In genomic region chr17:37488009-37488604, GRCh38 we compare ENCODE assay signal across 8 cellular contexts. TPM values are rescaled to one million over a fixed set of nuclear protein-coding genes. Genes with fewer than 3 reads are reported as not detected.
A peak's percentile ranks its signal among the peaks of the same experiment; 100 is the strongest.
DNase-seq lines count a peak whose midpoint lies in the region; ATAC-seq and TF ChIP-seq lines count a peak whose summit lies in the region.

No MANE protein-coding gene starts in this region.

- TF ChIP-seq CTCF in Calu3 (IDR thresholded peaks at IDR 0.05; ENCODE audit: unreplicated experiment) (no peak), RWPE1 (conservative IDR thresholded peaks at IDR 0.05; ENCODE audit: low read depth) (no peak), coronary artery (IDR thresholded peaks at IDR 0.05) (no peak), liver (IDR thresholded peaks at IDR 0.05; ENCODE audit: low read depth, low read length, missing input control) (no peak)

- intact Hi-C loops in Calu3 (cut with micrococcal nuclease; ENCODE audit: unreplicated experiment): no loop called here

- peak overlapping the region; percentile 97 for H3K4me3 ChIP-seq in coronary artery
- peak overlapping the region; percentile 72 to 90 (median 79) for H3K4me3 ChIP-seq in liver (ENCODE audit: low read depth in 1 of 3, low read length in 3 of 3)
- peak overlapping the region; percentile 78 for H3K4me3 ChIP-seq in thymus (ENCODE audit: low read length)

- peaks cover 49% of the 10 kb centered on the region for H3K4me1 Mint-ChIP-seq in Calu3 (ENCODE audit: low read depth, unreplicated experiment)

- no peak for TF ChIP-seq EP300 in Ishikawa (IDR thresholded peaks at IDR 0.05; ENCODE audit: borderline replicate concordance)

- H3K9me3 ChIP-seq in liver (ENCODE audit: control insufficient read depth in 4 of 4, low read length in 3 of 4) (no peaks in the 10 kb centered on the region), thymus (ENCODE audit: control insufficient read depth) (no peaks in the 10 kb centered on the region)

- CTCF ChIA-PET in Calu3 (lab: Charles Lee) (interaction anchor here (0.5 to 1.5 kb wide), 8 partner anchors 11 to 1683 kb away, joined by 3 to 12 read pairs (median 4); no protein-coding TSS in a partner anchor), RWPE1 (lab: Yijun Ruan, JAX) (no interaction called here)

- no peak for TF ChIP-seq RAD21 in Ishikawa (IDR thresholded peaks at IDR 0.05; ENCODE audit: low read depth)
- TF ChIP-seq RAD21 in liver (IDR thresholded peaks at IDR 0.05): peak in 1 of 2 donors; percentile 27

- peak overlapping the region in 1 of 2 donors; percentile 55 for H3K9ac ChIP-seq in liver (ENCODE audit: low read depth in 1 of 2, low read length in 2 of 2)

- H3K4me1 ChIP-seq in liver (ENCODE audit: control insufficient read depth in 4 of 4, insufficient read depth in 4 of 4, low read length in 3 of 4) (peaks cover 0 to 44% (median 36%) of the 10 kb centered on the region in 4 donors), thymus (ENCODE audit: control insufficient read depth, insufficient read depth, low read length) (peaks cover 4% of the 10 kb centered on the region)

- peak overlapping the region; percentile 98 for H3K27ac ChIP-seq in RWPE1
- peak overlapping the region; percentile 80 to 96 for H3K27ac ChIP-seq in coronary artery
- peak overlapping the region; percentile 82 to 93 for H3K27ac ChIP-seq in liver (ENCODE audit: low read depth in 1 of 2, low read length in 2 of 2)
- peak overlapping the region; percentile 46 for H3K27ac ChIP-seq in thymus (ENCODE audit: low read depth)

- POLR2A ChIA-PET in RWPE1 (lab: Yijun Ruan, JAX; ENCODE audit: low non-redundant PET): no interaction called here

- DNase-seq in Calu3 (peak; percentile 66), RWPE1 (ENCODE audit: low spot score) (peak; percentile 77), coronary artery (ENCODE audit: low spot score) (no peak), midbrain (lab: John Stamatoyannopoulos, UW) (no peak)

- peak overlapping the region; percentile 79 for H3K4me3 Mint-ChIP-seq in Calu3 (ENCODE audit: low read depth, unreplicated experiment)

- H3K36me3 Mint-ChIP-seq in Calu3 (ENCODE audit: insufficient read depth, unreplicated experiment): peaks cover 36% of the 10 kb centered on the region

- no peaks in the 10 kb centered on the region for H3K9me3 Mint-ChIP-seq in Calu3 (ENCODE audit: low read depth, unreplicated experiment)

- H3K36me3 ChIP-seq in liver (ENCODE audit: control insufficient read depth in 4 of 4, insufficient read depth in 3 of 4, low read depth in 1 of 4, low read length in 3 of 4): no peaks in the 10 kb centered on the region
- no peaks in the 10 kb centered on the region for H3K36me3 ChIP-seq in thymus (ENCODE audit: control insufficient read depth, insufficient read depth)

- H3K27me3 Mint-ChIP-seq in Calu3 (ENCODE audit: unreplicated experiment): no peaks in the 10 kb centered on the region

- no peaks in the 10 kb centered on the region for H3K27me3 ChIP-seq in liver (ENCODE audit: control insufficient read depth in 4 of 4, insufficient read depth in 4 of 4, low read length in 3 of 4)
- H3K27me3 ChIP-seq in thymus (ENCODE audit: control insufficient read depth, insufficient read depth): peaks cover 8% of the 10 kb centered on the region

- no peak for ATAC-seq in GM18873 (IDR thresholded peaks at IDR 0.05; ENCODE audit: low FRiP score, unreplicated experiment)

- H3K27ac Mint-ChIP-seq in Calu3 (ENCODE audit: unreplicated experiment): peak overlapping the region; percentile 63

- 40% methylated on average over 7 of the region's 7 CpGs for WGBS in liver
- 33% methylated on average over 7 of the region's 7 CpGs for WGBS in thymus

- no TSS peak for BruUV-seq in Calu3 (replicated peaks; lab: Mats Ljungman, UMichigan)

TF ChIP-seq in Ishikawa, 13 proteins besides CTCF, POLR2A, EP300 and RAD21:
- TF ChIP-seq FOXM1 (IDR thresholded peaks at IDR 0.05; ENCODE audit: borderline replicate concordance, low read depth) (no peak), NFIC (IDR thresholded peaks at IDR 0.05) (peak; percentile 28; the same call in 1 of the 2 replicates), CREB1 (IDR thresholded peaks at IDR 0.05; ENCODE audit: low read depth) (no peak), REST (IDR thresholded peaks at IDR 0.05; ENCODE audit: low read depth) (no peak), YY1 (IDR thresholded peaks at IDR 0.05; ENCODE audit: low read depth) (no peak), CEBPB (IDR thresholded peaks at IDR 0.05) (no peak), TEAD4 (IDR thresholded peaks at IDR 0.05) (peak; percentile 82), EGR1 (IDR thresholded peaks at IDR 0.05) (no peak), ZBTB7A (IDR thresholded peaks at IDR 0.05; ENCODE audit: low read depth) (no peak)
- TF ChIP-seq, protein P1, sequence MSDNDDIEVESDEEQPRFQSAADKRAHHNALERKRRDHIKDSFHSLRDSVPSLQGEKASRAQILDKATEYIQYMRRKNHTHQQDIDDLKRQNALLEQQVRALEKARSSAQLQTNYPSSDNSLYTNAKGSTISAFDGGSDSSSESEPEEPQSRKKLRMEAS (IDR thresholded peaks at IDR 0.05): no peak
TF ChIP-seq in Ishikawa: peak in this region for 2.

TF ChIP-seq in liver, 16 proteins besides CTCF, POLR2A, EP300 and RAD21:
- peak; percentile 64 for TF ChIP-seq FOXA2 (IDR thresholded peaks at IDR 0.05)
- TF ChIP-seq, protein P2, sequence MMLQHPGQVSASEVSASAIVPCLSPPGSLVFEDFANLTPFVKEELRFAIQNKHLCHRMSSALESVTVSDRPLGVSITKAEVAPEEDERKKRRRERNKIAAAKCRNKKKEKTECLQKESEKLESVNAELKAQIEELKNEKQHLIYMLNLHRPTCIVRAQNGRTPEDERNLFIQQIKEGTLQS (IDR thresholded peaks at IDR 0.05): peak; percentile 37
- peak in 1 of 2 donors; percentile 55 for TF ChIP-seq HNF4A (conservative IDR thresholded peaks at IDR 0.05)
- TF ChIP-seq NR2F2 (IDR thresholded peaks at IDR 0.05): no peak
- peak; percentile 26 for TF ChIP-seq SP1 (IDR thresholded peaks at IDR 0.05)
- peak; percentile 48 for TF ChIP-seq FOXA1 (IDR thresholded peaks at IDR 0.05)
- peak; percentile 22 for TF ChIP-seq YY1 (IDR thresholded peaks at IDR 0.05)
- TF ChIP-seq, protein P1 (IDR thresholded peaks at IDR 0.05): no peak
- TF ChIP-seq JUND (IDR thresholded peaks at IDR 0.05): peak; percentile 63 to 84
- TF ChIP-seq GABPA (IDR thresholded peaks at IDR 0.05 in 1 of 2, conservative IDR thresholded peaks at IDR 0.05 in 1 of 2): no peak
- no peak for TF ChIP-seq TAF1 (conservative IDR thresholded peaks at IDR 0.05)
- TF ChIP-seq RXRA (IDR thresholded peaks at IDR 0.05): peak in 1 of 2 donors; percentile 45
- TF ChIP-seq ZBTB33 (IDR thresholded peaks at IDR 0.05): no peak

RNA-seq across cellular contexts. Expression of gene DUSP14, which starts 1.6 kb away (rescaled TPM):
- total RNA-seq in Calu3 (2022): 75.2 and 77.6 TPM in 2 replicates
- total RNA-seq in liver: 10 to 100 TPM in 1 of 2 donors, 1 to 10 TPM in 1; 6.3 to 13.5 TPM
- polyA plus RNA-seq in liver: 10 to 100 TPM; 14.1 to 15.7 TPM
- polyA plus RNA-seq in thymus: 18.4 TPM

Comparison
In these comparisons a context has a peak if more than half of its experiments do, and no peak if none do; other contexts are left out.
1. DNase-seq: peak in Calu3 (single experiment) and RWPE1 (single experiment); none in coronary artery (single experiment) and midbrain (single experiment).
2. H3K27ac ChIP-seq: peak in every context shown above with its lines; median percentile 98 in RWPE1; 88 in coronary artery; 88 in liver; 46 in thymus.
3. Peak in every context shown above with its lines, with median percentiles within 50 percentile points of each other: H3K4me3 ChIP-seq.